Comparison of ENCODE assay signal across 16 cellular contexts in the genomic region with DNA sequence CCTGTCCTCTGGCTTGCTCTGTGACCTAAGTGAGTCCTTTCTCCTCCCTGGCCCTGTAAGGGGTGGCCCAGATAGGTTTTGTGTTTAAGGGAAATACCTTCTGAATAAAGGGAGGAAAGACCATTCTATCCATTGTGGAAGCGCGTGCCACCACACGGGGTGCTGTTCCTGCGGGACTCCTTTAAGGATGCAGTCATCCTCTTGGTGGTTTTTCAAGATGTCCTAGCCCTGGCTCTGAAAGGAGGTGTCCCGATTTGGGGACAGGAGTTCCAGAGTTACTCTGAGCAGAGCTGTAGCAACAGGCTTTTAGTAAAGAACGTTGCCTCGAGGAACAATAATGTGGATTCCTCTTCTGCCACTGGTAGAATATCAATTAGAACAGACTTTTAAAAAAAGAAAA. TPM values are rescaled to one million over a fixed set of nuclear protein-coding genes. Genes with fewer than 3 reads are reported as not detected.
DNase-seq lines count a peak whose midpoint lies in the region; ATAC-seq and TF ChIP-seq lines count a peak whose summit lies in the region.
"Had no signal": no experiment of that assay in that cellular context is flagged by ENCODE, and none has a peak within 500 bp of the region (broad histone marks: within the 10 kb centered on the region; RNA-seq: fewer than 3 reads in every experiment).

No MANE protein-coding gene starts in this region.

- CTCF ChIA-PET in PC-9 (lab: Charles Lee): no interaction called here

- POLR2A ChIA-PET in PC-9 (lab: Charles Lee; ENCODE audit: unreplicated experiment): interaction anchor here (0.7 to 1.4 kb wide), 2 partner anchors 9 to 43 kb away, joined by 4 to 7 read pairs; a partner anchor contains a TSS

- no peaks in the 10 kb centered on the region for H3K9me2 ChIP-seq in PC-9 (ENCODE audit: insufficient read depth)

- H3F3A ChIP-seq in PC-9 (ENCODE audit: insufficient read depth, low read depth) (peaks cover 54% of the 10 kb centered on the region), smooth muscle cell (ENCODE audit: low read depth) (peaks cover 4% of the 10 kb centered on the region)

- intact Hi-C loops in PC-9 (cut with micrococcal nuclease; ENCODE audit: unreplicated experiment): loop anchor here (2.0 kb wide), 1 partner anchor 187 kb away; no protein-coding TSS in a partner anchor

- H3K36me3 ChIP-seq in PC-9 (ENCODE audit: low read depth) (peaks cover 28% of the 10 kb centered on the region; the same call in 1 of the 2 replicates), smooth muscle cell (ENCODE audit: low read depth) (no peaks in the 10 kb centered on the region)
- H3K36me3 ChIP-seq: right lobe of liver had no signal

- H3K27me3 ChIP-seq in PC-9 (ENCODE audit: insufficient read depth, low read depth) (no peaks in the 10 kb centered on the region), smooth muscle cell (ENCODE audit: low read depth) (no peaks in the 10 kb centered on the region)
- H3K27me3 ChIP-seq: dorsolateral prefrontal cortex, gastroesophageal sphincter, suprapubic skin had no signal

- H3K9me3 ChIP-seq in PC-9 (ENCODE audit: insufficient read depth, low read depth) (no peaks in the 10 kb centered on the region), smooth muscle cell (replicated peaks; ENCODE audit: low read depth) (no peaks in the 10 kb centered on the region)
- H3K9me3 ChIP-seq: gastroesophageal sphincter, right lobe of liver, suprapubic skin had no signal

- H3K4me2 ChIP-seq in PC-9 (peak overlapping the region; percentile 45), smooth muscle cell (no peak overlapping the region)

- no peaks in the 10 kb centered on the region for H4K20me1 ChIP-seq in PC-9 (ENCODE audit: insufficient read depth)
- H4K20me1 ChIP-seq in smooth muscle cell (ENCODE audit: low read depth): peaks cover 2% of the 10 kb centered on the region

- DNase-seq in ELF-1 (ENCODE audit: low read depth, low spot score) (peak; percentile 45), PC-9 (no peak), fibroblast of pulmonary artery (ENCODE audit: low read depth) (no peak), smooth muscle cell (lab: John Stamatoyannopoulos, UW; ENCODE audit: unreplicated experiment) (no peak), DMS114 treated with DMSO at 0.1 percent for 48 hours (lab: John Stamatoyannopoulos, UW; ENCODE audit: unreplicated experiment) (no peak), anterior cingulate cortex (lab: John Stamatoyannopoulos, UW) (no peak)
- DNase-seq: COR-L47; dorsolateral prefrontal cortex; kidney glomerular epithelial cell; naive thymus-derived CD4-positive, alpha-beta T cell; NCI-H345; right lobe of liver; T-helper 9 cell had no signal

- H2AFZ ChIP-seq in PC-9 (no peak overlapping the region), smooth muscle cell (ENCODE audit: low read depth) (no peak overlapping the region)

- no peak overlapping the region for H3K4me3 ChIP-seq in PC-9
- no peak overlapping the region for H3K4me3 ChIP-seq in fibroblast of pulmonary artery (replicated peaks; ENCODE audit: low read depth, low read length)
- H3K4me3 ChIP-seq in smooth muscle cell: no peak overlapping the region
- H3K4me3 ChIP-seq: dorsolateral prefrontal cortex, gastroesophageal sphincter, right lobe of liver, suprapubic skin had no signal

- no peak for ATAC-seq in HG03378 (IDR thresholded peaks at IDR 0.05; ENCODE audit: unreplicated experiment)
- ATAC-seq: gastroesophageal sphincter; naive thymus-derived CD4-positive, alpha-beta T cell; right lobe of liver had no signal

- H3K4me1 ChIP-seq in PC-9 (replicated peaks; ENCODE audit: insufficient read depth): peaks cover 96% of the 10 kb centered on the region
- peaks cover 24% of the 10 kb centered on the region for H3K4me1 ChIP-seq in smooth muscle cell (ENCODE audit: low read depth)
- H3K4me1 ChIP-seq: right lobe of liver had no signal

- 83% methylated on average over 7 of the region's 7 CpGs for WGBS in smooth muscle cell (ENCODE audit: low lambda C conversion rate)

- H3K9ac ChIP-seq in smooth muscle cell (ENCODE audit: low read depth): no peak overlapping the region

- TF ChIP-seq CTCF in PC-9 (conservative IDR thresholded peaks at IDR 0.05) (no peak), fibroblast of pulmonary artery (IDR thresholded peaks at IDR 0.05; ENCODE audit: low read length, missing control alignments) (peak; percentile 17), smooth muscle cell (IDR thresholded peaks at IDR 0.05; ENCODE audit: borderline replicate concordance, insufficient read depth, poor library complexity, severe bottlenecking) (peak; percentile 13)

- H3K79me2 ChIP-seq in PC-9 (ENCODE audit: low read depth) (peaks cover 90% of the 10 kb centered on the region), smooth muscle cell (ENCODE audit: low read depth) (peaks cover 19% of the 10 kb centered on the region)

- BruUV-seq in PC-9 (replicated peaks; lab: Mats Ljungman, UMichigan): no TSS peak

- H3K27ac ChIP-seq in PC-9: peak overlapping the region; percentile 99
- no peak overlapping the region for H3K27ac ChIP-seq in smooth muscle cell (ENCODE audit: low read depth)
- H3K27ac ChIP-seq: gastroesophageal sphincter, right lobe of liver, suprapubic skin had no signal

RNA-seq across cellular contexts. Expression of a gene that starts 9.6 kb away (rescaled TPM):
- 84.9 and 122 TPM in 2 replicates for total RNA-seq in PC-9 (2021)
- 11.7 and 13.9 TPM in 2 replicates for total RNA-seq in smooth muscle cell
- 8.5 and 9.4 TPM in 2 replicates for polyA plus RNA-seq in smooth muscle cell
